9 cellular contexts compared by ENCODE assay signal in the genomic region with DNA sequence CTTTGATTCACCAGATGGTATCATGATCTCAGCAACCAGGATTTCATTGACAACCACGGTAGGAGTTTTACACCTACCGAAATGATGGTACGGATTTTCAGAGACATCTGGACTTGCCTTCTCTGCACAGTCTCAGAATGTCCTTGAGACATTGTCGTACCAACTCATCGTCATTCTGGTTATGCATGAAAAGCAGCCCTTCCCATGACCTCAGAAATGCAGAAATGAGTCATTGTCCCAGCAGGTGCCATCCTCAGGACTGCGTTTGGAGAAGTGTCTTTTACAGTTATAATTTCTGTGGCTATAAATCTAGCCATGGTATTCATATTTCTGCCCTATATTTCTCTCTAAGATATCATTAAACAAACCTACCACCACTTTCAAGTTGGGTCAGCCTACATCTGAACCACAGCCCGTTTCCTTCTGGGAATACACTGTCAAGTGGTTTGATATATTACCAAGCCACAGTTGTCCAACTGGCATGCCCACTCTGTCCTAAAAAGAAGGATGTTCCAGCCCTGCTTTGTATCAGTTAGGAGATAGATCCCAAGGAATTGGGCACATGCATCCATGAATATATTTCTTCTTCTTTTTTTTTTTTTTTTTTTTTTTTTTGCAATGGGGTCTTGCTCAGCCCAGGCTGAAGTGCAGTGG. TPM values are rescaled to one million over a fixed set of nuclear protein-coding genes. Genes with fewer than 3 reads are reported as not detected.
DNase-seq lines count a peak whose midpoint lies in the region; ATAC-seq and TF ChIP-seq lines count a peak whose summit lies in the region.
"Had no signal": no experiment of that assay in that cellular context is flagged by ENCODE, and none has a peak within 500 bp of the region (broad histone marks: within the 10 kb centered on the region; RNA-seq: fewer than 3 reads in every experiment).

No MANE protein-coding gene starts in this region.

- no peaks in the 10 kb centered on the region for H3K27me3 ChIP-seq in lower lobe of right lung (ENCODE audit: low read depth)
- H3K27me3 ChIP-seq: colonic mucosa had no signal

- H3K9me3 ChIP-seq in lower lobe of right lung = no peaks in the 10 kb centered on the region
- H3K9me3 ChIP-seq: colonic mucosa had no signal

- ATAC-seq in GM18499 (IDR thresholded peaks at IDR 0.05; ENCODE audit: insufficient read depth, unreplicated experiment) = peak; percentile 66
- peak; percentile 65 for ATAC-seq in GM21528 (IDR thresholded peaks at IDR 0.05; ENCODE audit: low FRiP score, unreplicated experiment)
- ATAC-seq in lower lobe of right lung = no peak

- intact Hi-C loops in lower lobe of right lung (cut with DNase I) (no loop called here), posterior cingulate gyrus (cut with DNase I) (loop anchor here (10.0 kb wide), 2 partner anchors 136 to 426 kb away; partner anchors contain the start of genes MGME1 and SNX5)

- DNase-seq in MV-4-11 (lab: John Stamatoyannopoulos, UW) (peak; percentile 70), glomerular visceral epithelial cell (ENCODE audit: extremely low spot score) (peak; percentile 49), amygdala (lab: John Stamatoyannopoulos, UW) (no peak), COLO668 (lab: John Stamatoyannopoulos, UW; ENCODE audit: unreplicated experiment) (no peak), lower lobe of right lung (no peak), posterior cingulate gyrus (no peak)
- DNase-seq: colonic mucosa had no signal

- no peak for TF ChIP-seq CTCF in lower lobe of right lung (IDR thresholded peaks at IDR 0.05)

- no peak overlapping the region for H3K4me3 ChIP-seq in lower lobe of right lung
- H3K4me3 ChIP-seq: colonic mucosa had no signal

- no peak overlapping the region for H3K27ac ChIP-seq in lower lobe of right lung
- H3K27ac ChIP-seq: colonic mucosa had no signal

- peaks cover 7% of the 10 kb centered on the region for H3K4me1 ChIP-seq in lower lobe of right lung
- H3K4me1 ChIP-seq: colonic mucosa had no signal

- no peaks in the 10 kb centered on the region for H3K36me3 ChIP-seq in lower lobe of right lung
- H3K36me3 ChIP-seq: colonic mucosa had no signal

RNA-seq across cellular contexts. Expression of gene BFSP1, which starts 7.5 kb away (rescaled TPM):
- 2.4 TPM for total RNA-seq in lower lobe of right lung

RNA-seq across cellular contexts. Expression of gene DSTN, which starts 31.2 kb away (rescaled TPM):
- 347 TPM for total RNA-seq in lower lobe of right lung

Comparison
In these comparisons a context has a peak if more than half of its experiments do, and no peak if none do; other contexts are left out.
1. ATAC-seq: peak in GM18499 (single experiment) and GM21528 (single experiment); none in lower lobe of right lung (0 of 2).
2. DNase-seq: peak in MV-4-11 (single experiment) and glomerular visceral epithelial cell (single experiment); none in amygdala (0 of 56), COLO668 (single experiment), lower lobe of right lung (single experiment) and posterior cingulate gyrus (0 of 10).